ENCODE assay signal across 1 cellular context in genomic region chr3:174083706-174084105, GRCh38.
TF ChIP-seq lines count a peak whose summit lies in the region.

No MANE protein-coding gene starts in this region.

TF ChIP-seq in GM23338, 12 proteins besides CTCF, POLR2A, EP300 and RAD21 (continued from another document):
- TF ChIP-seq EZH2 (IDR thresholded peaks at IDR 0.05; ENCODE audit: low read depth, unreplicated experiment) (no peak), ZNF331 (CRISPR knock-in tag; IDR thresholded peaks at IDR 0.05; ENCODE audit: low read depth) (no peak), ZNF462 (CRISPR knock-in tag; IDR thresholded peaks at IDR 0.05) (no peak), STAT1 (IDR thresholded peaks at IDR 0.05; ENCODE audit: unreplicated experiment) (no peak), ZNF114 (CRISPR knock-in tag; IDR thresholded peaks at IDR 0.05) (no peak), CREB1 (CRISPR knock-in tag; IDR thresholded peaks at IDR 0.05; ENCODE audit: low read depth) (no peak), NANOG (IDR thresholded peaks at IDR 0.05; ENCODE audit: borderline replicate concordance) (no peak), POLR2AphosphoS5 (IDR thresholded peaks at IDR 0.05; ENCODE audit: low read depth) (no peak)
